ENCODE assay signal across 1 cellular context in genomic region chr9:123282343-123283047, GRCh38.
TF ChIP-seq lines count a peak whose summit lies in the region.

No MANE protein-coding gene starts in this region.

TF ChIP-seq in HepG2, 621 proteins besides CTCF, POLR2A, EP300 and RAD21 (continued from another document):
- TF ChIP-seq FUBP1 (CRISPR knock-in tag; IDR thresholded peaks at IDR 0.05; ENCODE audit: borderline replicate concordance) (no peak), CAMTA2 (CRISPR knock-in tag; IDR thresholded peaks at IDR 0.05; ENCODE audit: borderline replicate concordance) (no peak), ZNF512B (CRISPR knock-in tag; IDR thresholded peaks at IDR 0.05; ENCODE audit: borderline replicate concordance) (no peak), SNRNP70 (IDR thresholded peaks at IDR 0.05; ENCODE audit: low read depth, low read length) (no peak), ZNF773 (CRISPR knock-in tag; IDR thresholded peaks at IDR 0.05; ENCODE audit: borderline replicate concordance) (no peak), GABPA (IDR thresholded peaks at IDR 0.05; ENCODE audit: low read depth, low read length) (no peak), GABPA (CRISPR knock-in tag; IDR thresholded peaks at IDR 0.05; ENCODE audit: low read depth) (no peak), DR1 (CRISPR knock-in tag; IDR thresholded peaks at IDR 0.05) (no peak), ZNF816 (CRISPR knock-in tag; IDR thresholded peaks at IDR 0.05; ENCODE audit: borderline replicate concordance) (no peak), CCAR2 (optimal IDR thresholded peaks at IDR 0.05; ENCODE audit: low read depth, low read length) (no peak), ZNF737 (CRISPR knock-in tag; IDR thresholded peaks at IDR 0.05; ENCODE audit: borderline replicate concordance) (no peak)
